In genomic region chr6:28742668-28743270, GRCh38 we compare ENCODE assay signal across 8 cellular contexts.
DNase-seq lines count a peak whose midpoint lies in the region; ATAC-seq and TF ChIP-seq lines count a peak whose summit lies in the region.

No MANE protein-coding gene starts in this region.

- intact Hi-C loops in heart left ventricle (cut with DNase I) = loop anchor here in 1 of 10 donors (10.0 kb wide), 1 partner anchor 52 kb away; no protein-coding TSS in a partner anchor

- DNase-seq in AG08396 (ENCODE audit: low spot score) (peak; percentile 20), HAP-1 (ENCODE audit: low spot score in 2 of 2) (peak; percentile 87 to 88), SK-MEL-5 (ENCODE audit: low read depth, low spot score) (peak; percentile 93), foreskin keratinocyte (peak; percentile 81 to 91), NCI-H1048 (lab: John Stamatoyannopoulos, UW) (no peak), heart left ventricle (no peak), T1000 (lab: John Stamatoyannopoulos, UW) (no peak), middle frontal gyrus (ENCODE audit: extremely low spot score, low spot score) (no peak)

- H3K4me3 ChIP-seq in HAP-1 = peak overlapping the region; percentile 26
- no peak overlapping the region for H3K4me3 ChIP-seq in heart left ventricle

- in situ Hi-C loops in HAP-1 (cut with MboI; ENCODE audit: low sequenced_read_pairs) = no loop called here
- in situ Hi-C loops in SK-MEL-5 (cut with HindIII; ENCODE audit: low pct_unique_long_range_greater_than_20kb, low sequenced_read_pairs) = no loop called here

- H3K36me3 ChIP-seq in HAP-1 (replicated peaks) (no peaks in the 10 kb centered on the region), heart left ventricle (no peaks in the 10 kb centered on the region)

- no peak overlapping the region for H3K27ac ChIP-seq in foreskin keratinocyte
- no peak overlapping the region for H3K27ac ChIP-seq in heart left ventricle

- ATAC-seq in foreskin keratinocyte = peak; percentile 59
- ATAC-seq in heart left ventricle = no peak

- H3K27me3 ChIP-seq in HAP-1 (ENCODE audit: low read depth) (no peaks in the 10 kb centered on the region), foreskin keratinocyte (peaks cover 87% of the 10 kb centered on the region), heart left ventricle (peaks cover 8 to 92% (median 62%) of the 10 kb centered on the region in 9 donors)

- TF ChIP-seq CTCF in foreskin keratinocyte (conservative IDR thresholded peaks at IDR 0.05) (no peak), heart left ventricle (IDR thresholded peaks at IDR 0.05) (no peak)

- peaks cover 4% of the 10 kb centered on the region for H3K4me1 ChIP-seq in HAP-1
- no peaks in the 10 kb centered on the region for H3K4me1 ChIP-seq in foreskin keratinocyte
- no peaks in the 10 kb centered on the region for H3K4me1 ChIP-seq in heart left ventricle

- 3 to 11% (median 5%) methylated on average over 19 of the region's 19 CpGs for WGBS in heart left ventricle, 4 donors

- H3K9me3 ChIP-seq in HAP-1 (no peaks in the 10 kb centered on the region; the same call in 1 of the 2 replicates), heart left ventricle (peaks cover 0 to 3% (median 0%) of the 10 kb centered on the region in 12 donors)

- TF ChIP-seq POLR2A in heart left ventricle (IDR thresholded peaks at IDR 0.05) = no peak

Comparison
In these comparisons a context has a peak if more than half of its experiments do, and no peak if none do; other contexts are left out.
1. DNase-seq: peak in AG08396 (single experiment), HAP-1 (2 of 2), SK-MEL-5 (single experiment) and foreskin keratinocyte (2 of 2); none in NCI-H1048 (single experiment), heart left ventricle (0 of 5), T1000 (single experiment) and middle frontal gyrus (single experiment).